ENCODE assay signal across 7 cellular contexts in genomic region chrX:112461949-112462450, GRCh38.
DNase-seq lines count a peak whose midpoint lies in the region; TF ChIP-seq lines count a peak whose summit lies in the region.
"Not testable (repeated sequence)": the region's sequence is repeated elsewhere in the genome, so short reads cannot be mapped to it uniquely, and the experiment has no call there.

No MANE protein-coding gene starts in this region.

- H3K27ac ChIP-seq in endodermal cell (ENCODE audit: low read depth, low read length): not testable (repeated sequence)

- not testable (repeated sequence) for H3K27me3 Mint-ChIP-seq in endodermal cell (ENCODE audit: insufficient read depth)

- not testable (repeated sequence) for H3K4me3 ChIP-seq in endodermal cell (ENCODE audit: low read length)

- not testable (repeated sequence) for H3K9me3 ChIP-seq in endodermal cell (ENCODE audit: control insufficient read depth, low read length)

- peak; percentile 0 for DNase-seq in COR-L47 (lab: John Stamatoyannopoulos, UW)
- DNase-seq in ELF-1 (ENCODE audit: low read depth, low spot score): peak; percentile 94
- DNase-seq in M059J (ENCODE audit: low read depth): peak; percentile 2
- DNase-seq in NCI-H2227 (lab: John Stamatoyannopoulos, UW; ENCODE audit: unreplicated experiment): peak; percentile 28
- DNase-seq in RPMI8226: peak; percentile 12
- peak; percentile 67 for DNase-seq in endodermal cell
- DNase-seq in mucosa of gallbladder (ENCODE audit: low spot score): peak; percentile 12

- not testable (repeated sequence) for H3K4me1 Mint-ChIP-seq in endodermal cell

- peak; percentile 27 for TF ChIP-seq CTCF in endodermal cell (conservative IDR thresholded peaks at IDR 0.05)

- H3K27ac Mint-ChIP-seq in endodermal cell: not testable (repeated sequence)

- not testable (repeated sequence) for H3K36me3 Mint-ChIP-seq in endodermal cell (ENCODE audit: low read depth)

- H3K27me3 ChIP-seq in endodermal cell (ENCODE audit: control insufficient read depth, insufficient read depth, low read length, poor library complexity, severe bottlenecking): not testable (repeated sequence)

- H3K4me1 ChIP-seq in endodermal cell (ENCODE audit: control insufficient read depth, insufficient read depth, low read length): not testable (repeated sequence)

- H3K9ac ChIP-seq in endodermal cell (ENCODE audit: extremely low read depth, low read length, poor library complexity, severe bottlenecking): not testable (repeated sequence)

- H3K36me3 ChIP-seq in endodermal cell (ENCODE audit: control insufficient read depth, insufficient read depth, low read length): not testable (repeated sequence)

- H3K9me3 Mint-ChIP-seq in endodermal cell: peaks cover 20% of the 10 kb centered on the region

- WGBS in endodermal cell (ENCODE audit: insufficient coverage in 1 of 2, insufficient read length in 1 of 2), 2 experiments: 85 to 100% methylated on average over 1 to 8 of the region's 8 CpGs

- not testable (repeated sequence) for H3K4me3 Mint-ChIP-seq in endodermal cell

Comparison
In these comparisons a context has a peak if more than half of its experiments do, and no peak if none do; other contexts are left out.
1. DNase-seq: peak in every context shown above with its lines; median percentile 94 in ELF-1; 67 in endodermal cell; 28 in NCI-H2227; 12 in RPMI8226; 12 in mucosa of gallbladder; 2 in M059J; 0 in COR-L47.